Comparison of ENCODE assay signal across 28 cellular contexts in the genomic region with DNA sequence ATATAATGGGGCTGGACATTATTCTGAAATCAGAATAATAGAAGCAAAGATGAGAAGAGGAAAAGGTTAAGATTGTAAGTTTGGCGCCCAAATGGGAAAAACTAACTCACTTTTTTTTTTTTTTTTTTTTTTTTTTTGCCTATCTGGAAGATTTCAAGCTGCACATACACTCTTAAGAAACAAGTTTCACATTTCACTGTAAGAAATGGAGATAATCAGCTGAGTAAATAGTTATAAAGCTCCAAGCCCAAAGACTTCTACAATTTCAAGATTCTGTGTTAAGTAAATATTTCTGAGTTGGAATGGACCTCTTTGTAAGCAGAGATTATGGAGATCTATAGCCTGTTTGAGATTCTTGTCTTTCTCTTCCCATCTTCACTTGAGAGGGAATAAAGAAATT.
"Had no signal": no experiment of that assay in that cellular context is flagged by ENCODE, and none has a peak within 500 bp of the region (broad histone marks: within the 10 kb centered on the region; RNA-seq: fewer than 3 reads in every experiment).

No MANE protein-coding gene starts in this region.

- H3K4me1 ChIP-seq: ascending aorta, esophagus muscularis mucosa, gastroesophageal sphincter, heart right ventricle had no signal

- H3K9me3 ChIP-seq: ascending aorta, esophagus muscularis mucosa, gastroesophageal sphincter, heart right ventricle had no signal

- ATAC-seq: activated naive CD4-positive, alpha-beta T cell treated with anti-CD3 and anti-CD28 coated beads, Interleukin-2, amount 50 U/mL, for 72 hours; activated naive CD8-positive, alpha-beta T cell treated with anti-CD3 and anti-CD28 coated beads, Interleukin-2, amount 50 U/mL, for 24 hours; activated T-cell treated with anti-CD3 and anti-CD28 coated beads, Interleukin-2, amount 50 U/mL, for 72 hours; effector memory CD8-positive, alpha-beta T cell; gastroesophageal sphincter; heart right ventricle; WTC11 had no signal

- DNase-seq: activated CD4-positive, alpha-beta memory T cell treated with anti-CD3 and anti-CD28 coated beads, Interleukin-2, amount 10 ng/mL, durations not matched to agents 7 days and 5 days; activated CD4-positive, alpha-beta T cell treated with anti-CD3 and anti-CD28 coated beads for 1 hour; activated CD4-positive, alpha-beta T cell treated with anti-CD3 and anti-CD28 coated beads for 4 hours; activated CD4-positive, alpha-beta T cell treated with anti-CD3 and anti-CD28 coated beads, Interleukin-2, amount 10 ng/mL, durations not matched to agents 7 days and 5 days; activated CD4-positive, alpha-beta T cell treated with anti-CD3 and anti-CD28 coated beads, Interleukin-2, amount 50 U/mL, for 4 hours; activated CD8-positive, alpha-beta memory T cell treated with anti-CD3 and anti-CD28 coated beads, Interleukin-2, amount 50 U/mL, for 48 hours; activated gamma-delta T cell; activated naive CD4-positive, alpha-beta T cell; activated naive CD4-positive, alpha-beta T cell treated with anti-CD3 and anti-CD28 coated beads, Interleukin-2, amount 10 ng/mL, durations not matched to agents 7 days and 5 days; activated naive CD8-positive, alpha-beta T cell treated with anti-CD3 and anti-CD28 coated beads, Interleukin-2, amount 50 U/mL, for 24 hours; activated T-cell treated with anti-CD3 and anti-CD28 coated beads for 4 hours; activated T-cell treated with anti-CD3 and anti-CD28 coated beads, Interleukin-2, amount 50 U/mL, for 24 hours; activated T-cell treated with anti-CD3 and anti-CD28 coated beads, Interleukin-2, amount 50 U/mL, for 72 hours; brain microvascular endothelial cell; dermis blood vessel endothelial cell; effector CD4-positive, alpha-beta T cell; effector memory CD8-positive, alpha-beta T cell; erythroblast; foreskin melanocyte; heart right ventricle; T-helper 2 cell had no signal

- H3K27me3 ChIP-seq: ascending aorta, brain microvascular endothelial cell, esophagus muscularis mucosa, gastroesophageal sphincter, heart right ventricle had no signal

- H3K36me3 ChIP-seq: ascending aorta, brain microvascular endothelial cell, esophagus muscularis mucosa, gastroesophageal sphincter, heart right ventricle had no signal

- H3K4me1 Mint-ChIP-seq: activated CD4-positive, alpha-beta memory T cell treated with anti-CD3 and anti-CD28 coated beads, Interleukin-2, amount 10 ng/mL, durations not matched to agents 7 days and 5 days; activated CD4-positive, alpha-beta T cell treated with anti-CD3 and anti-CD28 coated beads, Interleukin-2, amount 10 ng/mL, durations not matched to agents 7 days and 5 days; activated naive CD4-positive, alpha-beta T cell treated with anti-CD3 and anti-CD28 coated beads, Interleukin-2, amount 10 ng/mL, durations not matched to agents 7 days and 5 days; activated naive CD8-positive, alpha-beta T cell treated with anti-CD3 and anti-CD28 coated beads, Interleukin-2, amount 50 U/mL, for 24 hours; central memory CD8-positive, alpha-beta T cell; WTC11 had no signal

- H3K27me3 Mint-ChIP-seq: activated CD4-positive, alpha-beta memory T cell treated with anti-CD3 and anti-CD28 coated beads, Interleukin-2, amount 10 ng/mL, durations not matched to agents 7 days and 5 days; activated CD4-positive, alpha-beta T cell treated with anti-CD3 and anti-CD28 coated beads, Interleukin-2, amount 10 ng/mL, durations not matched to agents 7 days and 5 days; activated naive CD4-positive, alpha-beta T cell treated with anti-CD3 and anti-CD28 coated beads, Interleukin-2, amount 10 ng/mL, durations not matched to agents 7 days and 5 days; central memory CD8-positive, alpha-beta T cell; effector memory CD8-positive, alpha-beta T cell had no signal

- H3K27ac Mint-ChIP-seq: activated CD4-positive, alpha-beta memory T cell treated with anti-CD3 and anti-CD28 coated beads, Interleukin-2, amount 10 ng/mL, durations not matched to agents 7 days and 5 days; activated CD4-positive, alpha-beta T cell treated with anti-CD3 and anti-CD28 coated beads, Interleukin-2, amount 10 ng/mL, durations not matched to agents 7 days and 5 days; activated naive CD4-positive, alpha-beta T cell treated with anti-CD3 and anti-CD28 coated beads, Interleukin-2, amount 10 ng/mL, durations not matched to agents 7 days and 5 days; activated naive CD4-positive, alpha-beta T cell treated with anti-CD3 and anti-CD28 coated beads, Interleukin-2, amount 50 U/mL, for 72 hours; activated naive CD8-positive, alpha-beta T cell treated with anti-CD3 and anti-CD28 coated beads, Interleukin-2, amount 50 U/mL, for 24 hours; activated T-cell treated with anti-CD3 and anti-CD28 coated beads, Interleukin-2, amount 50 U/mL, for 24 hours; effector memory CD8-positive, alpha-beta T cell; WTC11 had no signal

- H3K36me3 Mint-ChIP-seq: activated naive CD4-positive, alpha-beta T cell treated with anti-CD3 and anti-CD28 coated beads, Interleukin-2, amount 10 ng/mL, durations not matched to agents 7 days and 5 days; activated naive CD4-positive, alpha-beta T cell treated with anti-CD3 and anti-CD28 coated beads, Interleukin-2, amount 50 U/mL, for 72 hours; WTC11 had no signal

- H3K4me3 ChIP-seq: ascending aorta, coronary artery, esophagus muscularis mucosa, gastroesophageal sphincter, heart right ventricle had no signal

- H3K9me3 Mint-ChIP-seq: activated CD4-positive, alpha-beta memory T cell treated with anti-CD3 and anti-CD28 coated beads, Interleukin-2, amount 10 ng/mL, durations not matched to agents 7 days and 5 days; activated CD4-positive, alpha-beta T cell treated with anti-CD3 and anti-CD28 coated beads, Interleukin-2, amount 10 ng/mL, durations not matched to agents 7 days and 5 days; activated naive CD4-positive, alpha-beta T cell treated with anti-CD3 and anti-CD28 coated beads, Interleukin-2, amount 10 ng/mL, durations not matched to agents 7 days and 5 days; activated naive CD4-positive, alpha-beta T cell treated with anti-CD3 and anti-CD28 coated beads, Interleukin-2, amount 50 U/mL, for 72 hours; activated naive CD8-positive, alpha-beta T cell treated with anti-CD3 and anti-CD28 coated beads, Interleukin-2, amount 50 U/mL, for 24 hours; activated T-cell treated with anti-CD3 and anti-CD28 coated beads, Interleukin-2, amount 50 U/mL, for 24 hours; activated T-cell treated with anti-CD3 and anti-CD28 coated beads, Interleukin-2, amount 50 U/mL, for 72 hours had no signal

- H3K4me3 Mint-ChIP-seq: activated CD4-positive, alpha-beta memory T cell treated with anti-CD3 and anti-CD28 coated beads, Interleukin-2, amount 10 ng/mL, durations not matched to agents 7 days and 5 days; activated CD4-positive, alpha-beta T cell treated with anti-CD3 and anti-CD28 coated beads, Interleukin-2, amount 10 ng/mL, durations not matched to agents 7 days and 5 days; activated naive CD4-positive, alpha-beta T cell treated with anti-CD3 and anti-CD28 coated beads, Interleukin-2, amount 10 ng/mL, durations not matched to agents 7 days and 5 days; activated naive CD8-positive, alpha-beta T cell treated with anti-CD3 and anti-CD28 coated beads, Interleukin-2, amount 50 U/mL, for 24 hours; activated T-cell treated with anti-CD3 and anti-CD28 coated beads, Interleukin-2, amount 50 U/mL, for 24 hours; activated T-cell treated with anti-CD3 and anti-CD28 coated beads, Interleukin-2, amount 50 U/mL, for 72 hours; central memory CD8-positive, alpha-beta T cell; effector memory CD8-positive, alpha-beta T cell; WTC11 had no signal
